In the genomic region with DNA sequence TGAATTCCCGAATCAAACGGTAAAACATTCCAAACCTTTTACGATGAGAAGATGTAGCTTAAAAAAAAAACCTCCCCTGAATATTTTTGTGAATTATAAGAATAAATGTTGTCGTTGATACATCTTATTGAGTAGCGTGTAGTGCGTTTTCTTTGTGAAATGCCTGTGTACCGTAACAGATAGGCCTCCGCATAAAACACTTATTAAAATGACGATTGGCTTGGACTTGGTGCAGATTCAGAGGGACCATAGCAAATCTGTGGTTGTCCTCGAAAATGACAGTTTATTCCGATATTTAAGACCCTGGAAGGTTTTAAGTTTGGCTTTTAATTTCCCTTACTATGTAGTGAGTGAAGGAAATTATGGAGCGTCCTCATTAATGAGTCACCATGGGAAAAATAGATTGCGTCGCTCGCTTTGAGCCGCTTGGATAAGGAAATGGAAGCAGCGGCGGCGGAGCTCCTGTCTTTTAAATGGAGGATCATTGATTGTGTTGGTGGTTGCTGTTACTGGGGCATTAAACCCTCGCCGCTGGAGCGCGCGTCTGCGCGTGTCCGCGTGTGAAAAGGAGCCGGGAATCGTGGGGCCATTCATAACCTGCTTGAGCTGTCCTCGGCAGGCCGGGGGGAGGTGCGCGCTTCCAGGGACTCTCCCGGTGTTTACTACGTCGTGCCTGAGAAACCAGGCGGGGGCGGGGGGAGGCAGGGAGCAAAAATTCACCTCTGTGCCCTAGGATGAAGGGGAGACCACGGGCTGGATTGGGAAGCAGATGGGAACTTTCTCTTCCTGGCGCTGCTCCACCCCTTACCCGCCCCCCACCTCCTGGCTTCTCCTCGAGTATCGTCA, we compare ENCODE assay signal across 8 cellular contexts. TPM values are rescaled to one million over a fixed set of nuclear protein-coding genes. Genes with fewer than 3 reads are reported as not detected.
A peak's percentile ranks its signal among the peaks of the same experiment; 100 is the strongest.
DNase-seq lines count a peak whose midpoint lies in the region; ATAC-seq and TF ChIP-seq lines count a peak whose summit lies in the region.

No MANE protein-coding gene starts in this region.

- H3K4me3 ChIP-seq in A673 (ENCODE audit: low read depth, low read length, poor library complexity, severe bottlenecking) (peak overlapping the region; percentile 90), GM23338 (peak overlapping the region; percentile 87), choroid plexus epithelial cell (ENCODE audit: low read depth, low read length) (peak overlapping the region; percentile 73)

- no peaks in the 10 kb centered on the region; the same call in 1 of the 3 replicates for H3K9me3 Mint-ChIP-seq in GM23338

- CTCF ChIA-PET in A673 (lab: Charles Lee), result interaction anchor here (0.8 kb wide), 1 partner anchor 122 kb away, joined by 10 read pairs; no protein-coding TSS in a partner anchor

- H2AFZ ChIP-seq in GM23338, result peak overlapping the region; percentile 43; the same call in 1 of the 2 replicates

- H3K27ac Mint-ChIP-seq in GM23338, result peak overlapping the region; percentile 99

- DNase-seq in A673 (ENCODE audit: low spot score) (peak; percentile 93), GM23338 (ENCODE audit: low spot score) (peak; percentile 93), NCI-H345 treated with DMSO at 0.1 percent for 48 hours (lab: John Stamatoyannopoulos, UW; ENCODE audit: unreplicated experiment) (peak; percentile 60), choroid plexus epithelial cell (ENCODE audit: low read depth) (peak; percentile 80), left colon (peak; percentile 87 to 90)
- peak; percentile 58 to 59 for DNase-seq in activated CD4-positive, alpha-beta T cell treated with anti-CD3 and anti-CD28 coated beads for 24 hours (ENCODE audit: low read depth in 2 of 2)
- peak; percentile 62 to 68 for DNase-seq in stimulated activated CD4-positive, alpha-beta T cell treated with anti-CD3 and anti-CD28 coated beads, Interleukin-15, amount 100 ng/mL, for 48 hours (ENCODE audit: low read depth in 2 of 2)

- no peaks in the 10 kb centered on the region for H3K36me3 Mint-ChIP-seq in GM23338 (ENCODE audit: low read depth)

- H3K4me3 Mint-ChIP-seq in GM23338, result peak overlapping the region; percentile 98

- ATAC-seq in GM23338, result peak; percentile 70
- ATAC-seq in left colon, result peak; percentile 51
- ATAC-seq in GM18519 (IDR thresholded peaks at IDR 0.05; ENCODE audit: low FRiP score, unreplicated experiment), result no peak

- peaks cover 63% of the 10 kb centered on the region for H3K79me2 ChIP-seq in GM23338 (replicated peaks; ENCODE audit: insufficient read depth)

- peaks cover 26% of the 10 kb centered on the region for H3K4me1 Mint-ChIP-seq in GM23338

- peaks cover 19% of the 10 kb centered on the region; the same call in 1 of the 2 replicates for H3F3A ChIP-seq in GM23338 (replicated peaks; ENCODE audit: low read depth)

- peaks cover 36% of the 10 kb centered on the region for H3K4me1 ChIP-seq in A673 (ENCODE audit: insufficient read depth, low read length, poor library complexity, severe bottlenecking)
- H3K4me1 ChIP-seq in GM23338 (ENCODE audit: insufficient read depth), result peaks cover 20% of the 10 kb centered on the region

- H3K9me2 ChIP-seq in GM23338 (ENCODE audit: insufficient read depth), result no peaks in the 10 kb centered on the region

- no peaks in the 10 kb centered on the region for H4K20me1 ChIP-seq in GM23338 (replicated peaks; ENCODE audit: insufficient read depth)

- H3K36me3 ChIP-seq in A673 (ENCODE audit: insufficient read depth, low read length, poor library complexity, severe bottlenecking), result no peaks in the 10 kb centered on the region
- H3K36me3 ChIP-seq in GM23338 (ENCODE audit: insufficient read depth), result no peaks in the 10 kb centered on the region

- POLR2A ChIA-PET in A673 (lab: Charles Lee; ENCODE audit: low non-redundant PET), result interaction anchor here (0.6 kb wide), 3 partner anchors 57 to 68 kb away, joined by 3 to 4 read pairs (median 3); no protein-coding TSS in a partner anchor

- peaks cover 11% of the 10 kb centered on the region for H3K27me3 Mint-ChIP-seq in GM23338 (ENCODE audit: insufficient read depth, low read depth, poor library complexity)

- TSS peak; percentile 33 for BruUV-seq in A673 (replicated peaks; lab: Mats Ljungman, UMichigan)

- no peaks in the 10 kb centered on the region for H3K9me3 ChIP-seq in A673 (ENCODE audit: low read depth, low read length, poor library complexity, severe bottlenecking)

- H3K27me3 ChIP-seq in A673 (replicated peaks; ENCODE audit: insufficient read depth, low read depth, low read length, poor library complexity), result no peaks in the 10 kb centered on the region
- peaks cover 6% of the 10 kb centered on the region for H3K27me3 ChIP-seq in GM23338 (ENCODE audit: insufficient read depth)

- intact Hi-C loops in A673 (cut with micrococcal nuclease; ENCODE audit: unreplicated experiment), result no loop called here
- intact Hi-C loops in left colon (cut with DNase I, micrococcal nuclease), result no loop called here

- H3K27ac ChIP-seq in A673 (ENCODE audit: low read depth, low read length, poor library complexity, severe bottlenecking), result peak overlapping the region; percentile 83
- peak overlapping the region; percentile 94 for H3K27ac ChIP-seq in GM23338 (ENCODE audit: low read depth)

- TF ChIP-seq CTCF in A673 (conservative IDR thresholded peaks at IDR 0.05; ENCODE audit: low read depth, low read length) (no peak), GM23338 (conservative IDR thresholded peaks at IDR 0.05; ENCODE audit: low read depth in 2 of 2) (no peak), choroid plexus epithelial cell (conservative IDR thresholded peaks at IDR 0.05; ENCODE audit: low read depth, low read length) (no peak)

- H3K4me2 ChIP-seq in GM23338, result peak overlapping the region; percentile 92

TF ChIP-seq in GM23338, 12 proteins besides CTCF, POLR2A, EP300 and RAD21:
- TF ChIP-seq POLR2AphosphoS5 (IDR thresholded peaks at IDR 0.05; ENCODE audit: low read depth), result 0 out of 2 replicates have a peak, but pooled peaks have one; percentile 23
- peak; percentile 53; the same call in 1 of the 2 replicates for TF ChIP-seq CREB1 (CRISPR knock-in tag; IDR thresholded peaks at IDR 0.05; ENCODE audit: low read depth)
- TF ChIP-seq, protein P1, sequence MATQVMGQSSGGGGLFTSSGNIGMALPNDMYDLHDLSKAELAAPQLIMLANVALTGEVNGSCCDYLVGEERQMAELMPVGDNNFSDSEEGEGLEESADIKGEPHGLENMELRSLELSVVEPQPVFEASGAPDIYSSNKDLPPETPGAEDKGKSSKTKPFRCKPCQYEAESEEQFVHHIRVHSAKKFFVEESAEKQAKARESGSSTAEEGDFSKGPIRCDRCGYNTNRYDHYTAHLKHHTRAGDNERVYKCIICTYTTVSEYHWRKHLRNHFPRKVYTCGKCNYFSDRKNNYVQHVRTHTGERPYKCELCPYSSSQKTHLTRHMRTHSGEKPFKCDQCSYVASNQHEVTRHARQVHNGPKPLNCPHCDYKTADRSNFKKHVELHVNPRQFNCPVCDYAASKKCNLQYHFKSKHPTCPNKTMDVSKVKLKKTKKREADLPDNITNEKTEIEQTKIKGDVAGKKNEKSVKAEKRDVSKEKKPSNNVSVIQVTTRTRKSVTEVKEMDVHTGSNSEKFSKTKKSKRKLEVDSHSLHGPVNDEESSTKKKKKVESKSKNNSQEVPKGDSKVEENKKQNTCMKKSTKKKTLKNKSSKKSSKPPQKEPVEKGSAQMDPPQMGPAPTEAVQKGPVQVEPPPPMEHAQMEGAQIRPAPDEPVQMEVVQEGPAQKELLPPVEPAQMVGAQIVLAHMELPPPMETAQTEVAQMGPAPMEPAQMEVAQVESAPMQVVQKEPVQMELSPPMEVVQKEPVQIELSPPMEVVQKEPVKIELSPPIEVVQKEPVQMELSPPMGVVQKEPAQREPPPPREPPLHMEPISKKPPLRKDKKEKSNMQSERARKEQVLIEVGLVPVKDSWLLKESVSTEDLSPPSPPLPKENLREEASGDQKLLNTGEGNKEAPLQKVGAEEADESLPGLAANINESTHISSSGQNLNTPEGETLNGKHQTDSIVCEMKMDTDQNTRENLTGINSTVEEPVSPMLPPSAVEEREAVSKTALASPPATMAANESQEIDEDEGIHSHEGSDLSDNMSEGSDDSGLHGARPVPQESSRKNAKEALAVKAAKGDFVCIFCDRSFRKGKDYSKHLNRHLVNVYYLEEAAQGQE (IDR thresholded peaks at IDR 0.05; ENCODE audit: unreplicated experiment), result no peak
- no peak for TF ChIP-seq EZH2phosphoT487 (IDR thresholded peaks at IDR 0.05; ENCODE audit: unreplicated experiment)
- no peak for TF ChIP-seq NANOG (IDR thresholded peaks at IDR 0.05; ENCODE audit: borderline replicate concordance)
- no peak for TF ChIP-seq STAT1 (IDR thresholded peaks at IDR 0.05; ENCODE audit: unreplicated experiment)
- no peak for TF ChIP-seq JUNB (IDR thresholded peaks at IDR 0.05; ENCODE audit: unreplicated experiment)
- TF ChIP-seq, protein P2, sequence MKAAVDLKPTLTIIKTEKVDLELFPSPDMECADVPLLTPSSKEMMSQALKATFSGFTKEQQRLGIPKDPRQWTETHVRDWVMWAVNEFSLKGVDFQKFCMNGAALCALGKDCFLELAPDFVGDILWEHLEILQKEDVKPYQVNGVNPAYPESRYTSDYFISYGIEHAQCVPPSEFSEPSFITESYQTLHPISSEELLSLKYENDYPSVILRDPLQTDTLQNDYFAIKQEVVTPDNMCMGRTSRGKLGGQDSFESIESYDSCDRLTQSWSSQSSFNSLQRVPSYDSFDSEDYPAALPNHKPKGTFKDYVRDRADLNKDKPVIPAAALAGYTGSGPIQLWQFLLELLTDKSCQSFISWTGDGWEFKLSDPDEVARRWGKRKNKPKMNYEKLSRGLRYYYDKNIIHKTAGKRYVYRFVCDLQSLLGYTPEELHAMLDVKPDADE (IDR thresholded peaks at IDR 0.05), result no peak
- TF ChIP-seq EZH2 (IDR thresholded peaks at IDR 0.05; ENCODE audit: low read depth, unreplicated experiment), result no peak

RNA-seq across cellular contexts. Expression of a gene that starts 1.6 kb away (rescaled TPM):
- total RNA-seq in A673 (2021) (70.3 and 74.3 TPM in 2 replicates), left colon (10 to 100 TPM; 46.7 to 47.6 TPM)
- 28.5 and 43.6 TPM in 2 replicates for total RNA-seq in GM23338 (2014; rRNA removed; shearing (Covaris generic))
- polyA plus RNA-seq in GM23338 (2016; fragmentation: Nextera tagmentation; extraction: Ambion mirVana), result 11.4 and 14.9 TPM in 2 replicates

RNA-seq across cellular contexts. Expression of a gene that starts 41.7 kb away (rescaled TPM):
- total RNA-seq in A673 (2021) (3.1 and 4.1 TPM in 2 replicates), left colon (1 to 10 TPM; 2.2 to 2.6 TPM)
- total RNA-seq in GM23338 (2014; rRNA removed; shearing (Covaris generic)), result 2.3 and 3.9 TPM in 2 replicates
- 3.0 and 3.6 TPM in 2 replicates for polyA plus RNA-seq in GM23338 (2016; fragmentation: Nextera tagmentation; extraction: Ambion mirVana)
